Comparison of ENCODE assay signal across 1 cellular context in genomic region chr6:138518054-138518453, GRCh38.
TF ChIP-seq lines count a peak whose summit lies in the region.

No MANE protein-coding gene starts in this region.

TF ChIP-seq in GM12878, 131 proteins besides CTCF, POLR2A, EP300 and RAD21 (continued from another document):
- TF ChIP-seq ZNF687 (IDR thresholded peaks at IDR 0.05): no peak
- TF ChIP-seq SREBF2 (IDR thresholded peaks at IDR 0.05; ENCODE audit: low read length): no peak
